In genomic region chr9:121326924-121327613, GRCh38 we compare ENCODE assay signal across 12 cellular contexts. TPM values are rescaled to one million over a fixed set of nuclear protein-coding genes. Genes with fewer than 3 reads are reported as not detected.
DNase-seq lines count a peak whose midpoint lies in the region; ATAC-seq and TF ChIP-seq lines count a peak whose summit lies in the region.
"Had no signal": no experiment of that assay in that cellular context is flagged by ENCODE, and none has a peak within 500 bp of the region (broad histone marks: within the 10 kb centered on the region; RNA-seq: fewer than 3 reads in every experiment).

No MANE protein-coding gene starts in this region.

- H3K9me3 ChIP-seq in right cardiac atrium (ENCODE audit: control insufficient read depth, low read length) (no peaks in the 10 kb centered on the region), right lobe of liver (no peaks in the 10 kb centered on the region), smooth muscle cell (replicated peaks; ENCODE audit: low read depth) (no peaks in the 10 kb centered on the region)

- no peaks in the 10 kb centered on the region for H3K27me3 ChIP-seq in right cardiac atrium (ENCODE audit: control insufficient read depth, insufficient read depth)
- no peaks in the 10 kb centered on the region for H3K27me3 ChIP-seq in right lobe of liver
- no peaks in the 10 kb centered on the region for H3K27me3 ChIP-seq in smooth muscle cell (ENCODE audit: low read depth)

- H3K79me2 ChIP-seq in smooth muscle cell (ENCODE audit: low read depth): no peaks in the 10 kb centered on the region

- WGBS in right cardiac atrium: 86% methylated on average over 11 of the region's 11 CpGs
- 64% methylated on average over 5 of the region's 11 CpGs for WGBS in right lobe of liver (ENCODE audit: insufficient coverage, low coverage, low lambda C conversion rate, missing lambda C conversion rate)
- 94% methylated on average over 11 of the region's 11 CpGs for WGBS in smooth muscle cell (ENCODE audit: low lambda C conversion rate)

- H4K20me1 ChIP-seq in smooth muscle cell (ENCODE audit: low read depth): no peaks in the 10 kb centered on the region

- ATAC-seq in right cardiac atrium (no peak), Right ventricle myocardium inferior (no peak), right lobe of liver (peak; percentile 7 to 48 (median 37))
- ATAC-seq: activated naive CD4-positive, alpha-beta T cell treated with anti-CD3 and anti-CD28 coated beads, Interleukin-2, amount 50 U/mL, for 72 hours had no signal

- H3K4me1 ChIP-seq in right cardiac atrium (ENCODE audit: control insufficient read depth, insufficient read depth, low read length) (peaks cover 17% of the 10 kb centered on the region), right lobe of liver (peaks cover 0 to 27% (median 13%) of the 10 kb centered on the region in 4 donors), smooth muscle cell (ENCODE audit: low read depth) (no peaks in the 10 kb centered on the region)

- peak overlapping the region; percentile 94 for H3K27ac ChIP-seq in right cardiac atrium (ENCODE audit: low read length)
- peak overlapping the region; percentile 49 to 96 (median 77) for H3K27ac ChIP-seq in right lobe of liver
- H3K27ac ChIP-seq in smooth muscle cell (ENCODE audit: low read depth): peak overlapping the region; percentile 45

- intact Hi-C loops in right cardiac atrium (cut with DNase I) (loop anchor here in 1 of 4 donors (5.0 kb wide), 1 partner anchor 45 kb away; the partner anchor contains the start of gene STOM), Right ventricle myocardium inferior (cut with DNase I) (loop anchor here (1.0 kb wide), 1 partner anchor 43 kb away; the partner anchor contains the start of gene STOM), right lobe of liver (cut with DNase I) (no loop called here)

- peaks cover 22% of the 10 kb centered on the region for H3F3A ChIP-seq in smooth muscle cell (ENCODE audit: low read depth)

- H3K4me2 ChIP-seq in smooth muscle cell: no peak overlapping the region

- no peak overlapping the region for H3K9ac ChIP-seq in smooth muscle cell (ENCODE audit: low read depth)

- H3K36me3 ChIP-seq in right lobe of liver: peaks cover 0 to 30% (median 6%) of the 10 kb centered on the region in 4 donors
- H3K36me3 ChIP-seq in smooth muscle cell (ENCODE audit: low read depth): peaks cover 12% of the 10 kb centered on the region

- TF ChIP-seq CTCF in right lobe of liver (IDR thresholded peaks at IDR 0.05) (no peak), smooth muscle cell (IDR thresholded peaks at IDR 0.05; ENCODE audit: borderline replicate concordance, insufficient read depth, poor library complexity, severe bottlenecking) (no peak)

- DNase-seq in right cardiac atrium: peak in 2 of 3 donors; percentile 59 to 66
- DNase-seq in Right ventricle myocardium inferior (ENCODE audit: missing footprints): no peak
- DNase-seq in right lobe of liver: no peak
- no peak for DNase-seq in smooth muscle cell (lab: John Stamatoyannopoulos, UW; ENCODE audit: unreplicated experiment)
- no peak for DNase-seq in NCI-H187 treated with DMSO at 0.1 percent for 48 hours (lab: John Stamatoyannopoulos, UW)
- DNase-seq in GDM1 (lab: John Stamatoyannopoulos, UW): no peak
- no peak for DNase-seq in SHP77 (lab: John Stamatoyannopoulos, UW)
- DNase-seq in NCI-H1417 (lab: John Stamatoyannopoulos, UW): no peak
- DNase-seq: activated CD4-positive, alpha-beta T cell treated with anti-CD3 and anti-CD28 coated beads for 1 hour; NCI-H1105 treated with DMSO at 0.1 percent for 48 hours; NCI-H524 had no signal

- no peak for TF ChIP-seq POLR2A in right lobe of liver (IDR thresholded peaks at IDR 0.05)

- no peak overlapping the region for H2AFZ ChIP-seq in smooth muscle cell (ENCODE audit: low read depth)

- H3K4me3 ChIP-seq in right cardiac atrium (ENCODE audit: low read length): no peak overlapping the region
- peak overlapping the region in 1 of 3 donors; percentile 35 for H3K4me3 ChIP-seq in right lobe of liver
- no peak overlapping the region for H3K4me3 ChIP-seq in smooth muscle cell

RNA-seq across cellular contexts. Expression of gene STOM, which starts 43.0 kb away (rescaled TPM):
- 100 to 1,000 TPM; 146 to 246 (median 172) TPM for total RNA-seq in right cardiac atrium
- 153 TPM for polyA plus RNA-seq in right cardiac atrium
- 194 TPM for total RNA-seq in Right ventricle myocardium inferior
- 100 to 1,000 TPM; 232 to 655 (median 443) TPM for total RNA-seq in right lobe of liver
- total RNA-seq in smooth muscle cell: 171 and 187 TPM in 2 replicates
- polyA plus RNA-seq in smooth muscle cell: 105 and 136 TPM in 2 replicates

RNA-seq across cellular contexts. Expression of gene GSN, which starts 59.1 kb away (rescaled TPM):
- total RNA-seq in right cardiac atrium (1,000 to 10,000 TPM in 3 of 4 donors, 100 to 1,000 TPM in 1; 949 to 1,838 (median 1,489) TPM), Right ventricle myocardium inferior (966 TPM), right lobe of liver (10 to 100 TPM; 23.1 to 96.9 (median 38.8) TPM), smooth muscle cell (337 and 430 TPM in 2 replicates)
- polyA plus RNA-seq in right cardiac atrium (1,813 TPM), smooth muscle cell (529 and 685 TPM in 2 replicates)

Comparison
In these comparisons a context has a peak if more than half of its experiments do, and no peak if none do; other contexts are left out.
1. DNase-seq: peak in right cardiac atrium (2 of 3); none in Right ventricle myocardium inferior (single experiment), right lobe of liver (0 of 3), smooth muscle cell (single experiment), NCI-H187 treated with DMSO at 0.1 percent for 48 hours (single experiment), GDM1 (single experiment), SHP77 (0 of 2) and NCI-H1417 (0 of 3).
2. ATAC-seq: peak in right lobe of liver (4 of 4); none in right cardiac atrium (0 of 2) and Right ventricle myocardium inferior (single experiment).
3. Peak in every context shown above with its lines, with median percentiles within 50 percentile points of each other: H3K27ac ChIP-seq.